Comparison of ENCODE assay signal across 7 cellular contexts in the genomic region with DNA sequence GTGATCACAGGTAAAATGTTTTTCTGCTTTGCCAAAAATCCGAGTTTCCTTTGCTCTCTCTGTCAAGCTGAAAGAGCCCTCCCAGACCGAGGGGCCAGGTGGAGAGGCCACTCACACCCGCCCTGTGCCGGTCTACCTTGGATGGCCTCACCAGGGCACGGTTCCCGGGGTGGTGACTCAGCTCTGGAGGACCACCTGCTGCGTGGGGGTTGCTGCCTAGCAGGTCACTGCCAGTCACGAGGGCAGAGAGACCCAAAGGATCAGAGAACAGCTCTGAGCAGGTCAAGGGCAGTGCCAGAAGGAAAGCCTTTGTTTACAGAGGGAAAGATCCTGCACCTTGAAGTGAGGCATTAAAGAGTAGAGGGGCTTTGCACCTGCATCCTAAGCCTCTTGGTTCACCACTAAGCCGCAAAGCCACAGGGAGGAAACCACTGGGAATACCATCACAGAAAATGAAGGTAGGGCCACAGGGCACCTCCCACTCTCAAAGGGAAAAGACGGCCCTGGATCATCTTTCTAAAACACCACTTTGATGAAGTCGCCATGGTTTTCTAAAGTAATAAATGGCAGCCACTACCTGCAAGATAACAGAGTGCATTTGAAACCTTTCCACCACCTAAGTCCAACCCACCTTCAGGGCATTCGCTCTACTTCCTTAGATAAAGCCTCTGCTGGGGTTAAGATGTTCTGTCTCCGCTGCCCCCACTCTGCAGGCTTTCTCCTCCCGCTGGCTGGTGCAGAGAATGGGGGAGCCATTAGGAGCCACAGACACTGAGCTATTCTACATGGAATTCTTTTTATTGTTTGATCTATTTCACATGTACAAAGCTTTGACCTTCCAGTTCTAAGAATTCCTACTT.
DNase-seq lines count a peak whose midpoint lies in the region; ATAC-seq and TF ChIP-seq lines count a peak whose summit lies in the region.

No MANE protein-coding gene starts in this region.

- H3K9ac ChIP-seq in SK-N-SH = peak overlapping the region; percentile 39

- H3K9me3 ChIP-seq in SK-N-SH (no peaks in the 10 kb centered on the region), esophagus muscularis mucosa (no peaks in the 10 kb centered on the region)

- intact Hi-C loops in esophagus muscularis mucosa (cut with DNase I) = loop anchor here (5.0 kb wide), 2 partner anchors 113 to 148 kb away; no protein-coding TSS in a partner anchor

- peaks cover 66% of the 10 kb centered on the region for H4K20me1 ChIP-seq in SK-N-SH (ENCODE audit: insufficient read depth)

- H2AFZ ChIP-seq in SK-N-SH (ENCODE audit: low read depth) = no peak overlapping the region

- TF ChIP-seq POLR2A in esophagus muscularis mucosa (IDR thresholded peaks at IDR 0.05; ENCODE audit: low read depth) = no peak

- H3K27me3 Mint-ChIP-seq in progenitor cell of endocrine pancreas = peaks cover 3% of the 10 kb centered on the region

- DNase-seq in HK-2 (ENCODE audit: unreplicated experiment) = peak; percentile 94
- DNase-seq in SK-N-SH = no peak
- DNase-seq in esophagus muscularis mucosa (ENCODE audit: extremely low spot score) = no peak
- DNase-seq in progenitor cell of endocrine pancreas (ENCODE audit: low spot score, unreplicated experiment) = no peak
- DNase-seq in stimulated activated CD4-positive, alpha-beta T cell treated with anti-CD3 and anti-CD28 coated beads, Interleukin-2, amount 100 ng/mL, for 48 hours = no peak

- TF ChIP-seq RAD21 in SK-N-SH (IDR thresholded peaks at IDR 0.05; ENCODE audit: low read length) = no peak

- peaks cover 5% of the 10 kb centered on the region for H3K36me3 Mint-ChIP-seq in progenitor cell of endocrine pancreas (ENCODE audit: insufficient read depth)

- no peaks in the 10 kb centered on the region for H3K9me2 ChIP-seq in SK-N-SH

- no peaks in the 10 kb centered on the region for H3K27me3 ChIP-seq in SK-N-SH (ENCODE audit: insufficient read depth)
- H3K27me3 ChIP-seq in esophagus muscularis mucosa = no peaks in the 10 kb centered on the region

- peaks cover 91% of the 10 kb centered on the region for H3F3A ChIP-seq in SK-N-SH (replicated peaks; ENCODE audit: insufficient read depth)

- H3K27ac Mint-ChIP-seq in progenitor cell of endocrine pancreas = peak overlapping the region; percentile 52

- H3K36me3 ChIP-seq in SK-N-SH (replicated peaks in 1 of 2; ENCODE audit: control insufficient read depth in 1 of 2, insufficient read depth in 2 of 2, low read length in 1 of 2) = peaks cover 43 to 60% of the 10 kb centered on the region in 2 experiments
- H3K36me3 ChIP-seq in esophagus muscularis mucosa = peaks cover 8 to 62% (median 28%) of the 10 kb centered on the region in 4 donors

- peaks cover 6% of the 10 kb centered on the region for H3K9me3 Mint-ChIP-seq in progenitor cell of endocrine pancreas (ENCODE audit: low read depth)

- H3K4me3 ChIP-seq in SK-N-SH (ENCODE audit: low read depth in 2 of 2, low read length in 1 of 2) (no peak overlapping the region), esophagus muscularis mucosa (no peak overlapping the region)

- CTCF ChIA-PET in SK-N-SH (lab: Yijun Ruan, JAX) = interaction anchor here (0.7 to 6.5 kb wide), 10 partner anchors 12 to 147 kb away, joined by 3 to 186 read pairs (median 4); no protein-coding TSS in a partner anchor

- H3K27ac ChIP-seq in SK-N-SH (ENCODE audit: low read depth in 2 of 2, low read length in 1 of 2) (peak overlapping the region; percentile 51 to 100), esophagus muscularis mucosa (replicated peaks in 1 of 4) (peak overlapping the region; percentile 66 to 77 (median 73))

- 34% methylated on average over 14 of the region's 14 CpGs for WGBS in SK-N-SH (ENCODE audit: low lambda C conversion rate)
- WGBS in esophagus muscularis mucosa = 64% methylated on average over 10 of the region's 14 CpGs

- no peak overlapping the region for H3K4me3 Mint-ChIP-seq in progenitor cell of endocrine pancreas (ENCODE audit: low read depth)

- peak in 1 of 2 experiments; percentile 86; a peak in 1 of 4 replicates for TF ChIP-seq EP300 in SK-N-SH (IDR thresholded peaks at IDR 0.05; ENCODE audit: borderline replicate concordance in 1 of 2, low read depth in 1 of 2, low read length in 1 of 2)
- no peak for TF ChIP-seq EP300 in esophagus muscularis mucosa (IDR thresholded peaks at IDR 0.05)

- TF ChIP-seq CTCF in SK-N-SH (IDR thresholded peaks at IDR 0.05) = no peak; the same call in 1 of the 2 replicates
- no peak for TF ChIP-seq CTCF in esophagus muscularis mucosa (IDR thresholded peaks at IDR 0.05)
- no peak for TF ChIP-seq CTCF in progenitor cell of endocrine pancreas (IDR thresholded peaks at IDR 0.05; ENCODE audit: unreplicated experiment)

- peak overlapping the region; percentile 53 for H3K4me2 ChIP-seq in SK-N-SH

- ATAC-seq in GM21737 (IDR thresholded peaks at IDR 0.05; ENCODE audit: unreplicated experiment) (no peak), HG02884 (IDR thresholded peaks at IDR 0.05; ENCODE audit: unreplicated experiment) (no peak)

- peaks cover 97% of the 10 kb centered on the region for H3K79me2 ChIP-seq in SK-N-SH (ENCODE audit: insufficient read depth)

- H3K4me1 Mint-ChIP-seq in progenitor cell of endocrine pancreas (ENCODE audit: low read depth) = peaks cover 12% of the 10 kb centered on the region

- POLR2A ChIA-PET in SK-N-SH (lab: Yijun Ruan, JAX) = no interaction called here

- H3K4me1 ChIP-seq in SK-N-SH (ENCODE audit: control insufficient read depth in 1 of 2, insufficient read depth in 2 of 2, low read depth in 1 of 2, low read length in 1 of 2) (peaks cover 18 to 63% of the 10 kb centered on the region in 2 experiments), esophagus muscularis mucosa (peaks cover 75 to 93% (median 91%) of the 10 kb centered on the region in 4 donors)

TF ChIP-seq in SK-N-SH, 30 proteins besides CTCF, POLR2A, EP300 and RAD21 (continues in another document):
- TF ChIP-seq, protein P1, sequence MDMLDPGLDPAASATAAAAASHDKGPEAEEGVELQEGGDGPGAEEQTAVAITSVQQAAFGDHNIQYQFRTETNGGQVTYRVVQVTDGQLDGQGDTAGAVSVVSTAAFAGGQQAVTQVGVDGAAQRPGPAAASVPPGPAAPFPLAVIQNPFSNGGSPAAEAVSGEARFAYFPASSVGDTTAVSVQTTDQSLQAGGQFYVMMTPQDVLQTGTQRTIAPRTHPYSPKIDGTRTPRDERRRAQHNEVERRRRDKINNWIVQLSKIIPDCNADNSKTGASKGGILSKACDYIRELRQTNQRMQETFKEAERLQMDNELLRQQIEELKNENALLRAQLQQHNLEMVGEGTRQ (IDR thresholded peaks at IDR 0.05; ENCODE audit: borderline replicate concordance, low read depth, low read length) = no peak
- TF ChIP-seq CHD2 (IDR thresholded peaks at IDR 0.05; ENCODE audit: low read length, partially characterized antibody) (no peak), RCOR1 (IDR thresholded peaks at IDR 0.05; ENCODE audit: low read length) (no peak), SIN3A (IDR thresholded peaks at IDR 0.05; ENCODE audit: borderline replicate concordance, low read depth, low read length) (0 out of 2 replicates have a peak, but pooled peaks have one; percentile 63), GATA2 (CRISPR knock-in tag; IDR thresholded peaks at IDR 0.05) (no peak), ELF1 (IDR thresholded peaks at IDR 0.05) (no peak), SMC3 (IDR thresholded peaks at IDR 0.05; ENCODE audit: low read depth, low read length) (no peak), YY1 (IDR thresholded peaks at IDR 0.05; ENCODE audit: low read depth) (no peak), TAF1 (IDR thresholded peaks at IDR 0.05; ENCODE audit: borderline replicate concordance, low read depth, low read length) (no peak), TEAD4 (IDR thresholded peaks at IDR 0.05; ENCODE audit: borderline replicate concordance, insufficient read depth) (peak; percentile 50; the same call in 1 of the 2 replicates), RXRA (IDR thresholded peaks at IDR 0.05; ENCODE audit: borderline replicate concordance, low read depth) (peak; percentile 96), EZH2phosphoT487 (IDR thresholded peaks at IDR 0.05; ENCODE audit: borderline replicate concordance, low read depth) (no peak)
- TF ChIP-seq, protein P2, sequence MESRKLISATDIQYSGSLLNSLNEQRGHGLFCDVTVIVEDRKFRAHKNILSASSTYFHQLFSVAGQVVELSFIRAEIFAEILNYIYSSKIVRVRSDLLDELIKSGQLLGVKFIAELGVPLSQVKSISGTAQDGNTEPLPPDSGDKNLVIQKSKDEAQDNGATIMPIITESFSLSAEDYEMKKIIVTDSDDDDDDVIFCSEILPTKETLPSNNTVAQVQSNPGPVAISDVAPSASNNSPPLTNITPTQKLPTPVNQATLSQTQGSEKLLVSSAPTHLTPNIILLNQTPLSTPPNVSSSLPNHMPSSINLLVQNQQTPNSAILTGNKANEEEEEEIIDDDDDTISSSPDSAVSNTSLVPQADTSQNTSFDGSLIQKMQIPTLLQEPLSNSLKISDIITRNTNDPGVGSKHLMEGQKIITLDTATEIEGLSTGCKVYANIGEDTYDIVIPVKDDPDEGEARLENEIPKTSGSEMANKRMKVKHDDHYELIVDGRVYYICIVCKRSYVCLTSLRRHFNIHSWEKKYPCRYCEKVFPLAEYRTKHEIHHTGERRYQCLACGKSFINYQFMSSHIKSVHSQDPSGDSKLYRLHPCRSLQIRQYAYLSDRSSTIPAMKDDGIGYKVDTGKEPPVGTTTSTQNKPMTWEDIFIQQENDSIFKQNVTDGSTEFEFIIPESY (IDR thresholded peaks at IDR 0.05; ENCODE audit: borderline replicate concordance, low read depth) = 0 out of 2 replicates have a peak, but pooled peaks have one; percentile 43
